1 cellular context compared by ENCODE assay signal in the genomic region with DNA sequence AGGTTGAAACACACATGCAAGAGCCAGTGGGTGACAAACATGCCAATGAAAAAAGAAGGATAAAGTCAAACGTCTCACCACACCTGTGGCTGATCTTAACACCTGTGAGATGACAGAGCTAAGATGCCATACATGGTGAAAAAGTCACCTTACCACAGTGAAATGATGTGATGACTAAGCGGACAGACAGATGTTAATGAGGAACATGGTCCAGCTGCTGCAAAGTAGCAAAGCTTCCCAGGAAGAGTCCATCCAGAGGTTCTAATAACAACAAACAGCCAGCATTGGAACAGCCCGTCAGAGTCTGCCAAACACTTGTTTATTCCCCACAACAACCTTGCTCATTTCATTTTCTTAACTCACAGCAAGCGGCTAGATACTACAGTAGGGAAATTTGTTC.
TF ChIP-seq lines count a peak whose summit lies in the region.

No MANE protein-coding gene starts in this region.

TF ChIP-seq in A549, 52 proteins besides CTCF, POLR2A, EP300 and RAD21:
- no peak for TF ChIP-seq ESRRA (IDR thresholded peaks at IDR 0.05; ENCODE audit: borderline replicate concordance, low read length)
